8 cellular contexts compared by ENCODE assay signal in the genomic region with DNA sequence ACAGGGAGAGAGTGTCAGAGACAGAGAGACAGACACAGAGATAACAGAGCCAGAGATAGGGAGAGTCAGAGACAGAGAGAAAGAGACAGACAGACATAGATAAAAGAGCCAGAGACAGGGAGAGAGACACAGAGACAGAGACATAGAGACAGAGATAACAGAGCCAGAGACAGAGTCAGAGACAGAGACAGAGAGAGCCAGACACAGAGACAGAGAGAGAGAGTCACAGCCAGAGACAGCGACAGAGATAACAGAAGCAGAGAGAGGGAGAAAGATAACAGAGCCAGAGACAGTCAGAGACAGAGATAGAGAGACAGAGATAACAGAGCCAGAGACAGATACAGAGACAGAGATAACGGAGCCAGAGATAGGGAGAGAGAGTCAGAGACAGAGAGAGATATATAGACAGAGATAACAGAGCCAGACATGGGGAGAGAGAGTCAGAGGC. TPM values are rescaled to one million over a fixed set of nuclear protein-coding genes. Genes with fewer than 3 reads are reported as not detected.
DNase-seq lines count a peak whose midpoint lies in the region; TF ChIP-seq lines count a peak whose summit lies in the region.

No MANE protein-coding gene starts in this region.

- H3K27ac ChIP-seq in DOHH2 (ENCODE audit: low read depth, low read length), result peak overlapping the region; percentile 93
- H3K27ac ChIP-seq in OCI-LY1 (ENCODE audit: low read depth, low read length, poor library complexity, severe bottlenecking), result peak overlapping the region; percentile 98

- H3K4me1 ChIP-seq in DOHH2 (ENCODE audit: control insufficient read depth, low read length) (peaks cover 50% of the 10 kb centered on the region), OCI-LY1 (ENCODE audit: insufficient read depth, low read length, severe bottlenecking) (peaks cover 51% of the 10 kb centered on the region), endocrine pancreas (ENCODE audit: control insufficient read depth, insufficient read depth, low read length) (no peaks in the 10 kb centered on the region)

- H3K4me2 ChIP-seq in DOHH2 (ENCODE audit: low read length) (peak overlapping the region; percentile 87), OCI-LY1 (ENCODE audit: low read length) (peak overlapping the region; percentile 95)

- H3K36me3 ChIP-seq in DOHH2 (ENCODE audit: control insufficient read depth, low read length) (peaks cover 32% of the 10 kb centered on the region), OCI-LY1 (ENCODE audit: insufficient read depth, low read length) (peaks cover 31% of the 10 kb centered on the region), endocrine pancreas (ENCODE audit: control insufficient read depth, insufficient read depth, low read length) (no peaks in the 10 kb centered on the region)

- H3K4me1 Mint-ChIP-seq in progenitor cell of endocrine pancreas (ENCODE audit: low read depth), result peaks cover 10% of the 10 kb centered on the region

- no peaks in the 10 kb centered on the region for H3K9me3 Mint-ChIP-seq in progenitor cell of endocrine pancreas (ENCODE audit: low read depth)

- H3K9me3 ChIP-seq in DOHH2 (ENCODE audit: control insufficient read depth, insufficient read depth, low read length) (no peaks in the 10 kb centered on the region), OCI-LY1 (ENCODE audit: low read length) (no peaks in the 10 kb centered on the region), endocrine pancreas (ENCODE audit: control insufficient read depth, low read length) (no peaks in the 10 kb centered on the region)

- H3K9ac ChIP-seq in OCI-LY1 (ENCODE audit: low read length) (peak overlapping the region; percentile 99), endocrine pancreas (ENCODE audit: control insufficient read depth, insufficient read depth, low read length) (no peak overlapping the region)

- H3K36me3 Mint-ChIP-seq in progenitor cell of endocrine pancreas (ENCODE audit: insufficient read depth), result no peaks in the 10 kb centered on the region

- H3K4me3 ChIP-seq in DOHH2 (ENCODE audit: low read length) (peak overlapping the region; percentile 94), OCI-LY1 (ENCODE audit: low read depth, low read length, poor library complexity, severe bottlenecking) (peak overlapping the region; percentile 100), endocrine pancreas (ENCODE audit: control insufficient read depth, insufficient read depth, low read length) (peak overlapping the region; percentile 32)

- H3F3A ChIP-seq in DOHH2 (ENCODE audit: control insufficient read depth, insufficient read depth) (peaks cover 32% of the 10 kb centered on the region), OCI-LY1 (ENCODE audit: insufficient read depth, low read length) (peaks cover 6% of the 10 kb centered on the region)

- TF ChIP-seq CTCF in DOHH2 (IDR thresholded peaks at IDR 0.05; ENCODE audit: low read depth, low read length, poor library complexity, severe bottlenecking) (no peak), OCI-LY1 (IDR thresholded peaks at IDR 0.05; ENCODE audit: low read length) (no peak), progenitor cell of endocrine pancreas (IDR thresholded peaks at IDR 0.05; ENCODE audit: unreplicated experiment) (no peak)

- H3K27me3 Mint-ChIP-seq in progenitor cell of endocrine pancreas, result peaks cover 58% of the 10 kb centered on the region

- H3K79me2 ChIP-seq in DOHH2 (ENCODE audit: control insufficient read depth, low read length), result peaks cover 45% of the 10 kb centered on the region
- H3K79me2 ChIP-seq in OCI-LY1 (ENCODE audit: insufficient read depth, low read length), result peaks cover 20% of the 10 kb centered on the region

- no peak overlapping the region for H2AFZ ChIP-seq in OCI-LY1 (ENCODE audit: low read length)

- H3K27ac Mint-ChIP-seq in progenitor cell of endocrine pancreas, result no peak overlapping the region

- H3K9me2 ChIP-seq in DOHH2 (replicated peaks; ENCODE audit: control insufficient read depth, low read length) (no peaks in the 10 kb centered on the region), OCI-LY1 (ENCODE audit: low read depth, low read length) (no peaks in the 10 kb centered on the region)

- peak overlapping the region; percentile 73 for H3K4me3 Mint-ChIP-seq in progenitor cell of endocrine pancreas (ENCODE audit: low read depth)

- DNase-seq in progenitor cell of endocrine pancreas (ENCODE audit: low spot score, unreplicated experiment), result no peak
- no peak for DNase-seq in COR-L47 (lab: John Stamatoyannopoulos, UW)
- no peak for DNase-seq in activated effector memory CD4-positive, alpha-beta T cell treated with Interleukin-2 at 50 U/mL for 16 hours
- DNase-seq in kidney tubule cell (ENCODE audit: low spot score), result no peak
- no peak for DNase-seq in kidney glomerular epithelial cell (lab: John Stamatoyannopoulos, UW)

- peaks cover 9% of the 10 kb centered on the region; the same call in 1 of the 2 replicates for H4K20me1 ChIP-seq in DOHH2 (ENCODE audit: control insufficient read depth, insufficient read depth, low read depth, low read length)
- H4K20me1 ChIP-seq in OCI-LY1 (ENCODE audit: insufficient read depth, low read length), result no peaks in the 10 kb centered on the region

- H3K27me3 ChIP-seq in DOHH2 (ENCODE audit: control insufficient read depth, low read length) (no peaks in the 10 kb centered on the region), OCI-LY1 (ENCODE audit: insufficient read depth, low read length) (no peaks in the 10 kb centered on the region), endocrine pancreas (ENCODE audit: control insufficient read depth, insufficient read depth, low read length) (peaks cover 9% of the 10 kb centered on the region)

RNA-seq across cellular contexts. Expression of gene TNFSF9, which starts 0.9 kb away (rescaled TPM):
- total RNA-seq in progenitor cell of endocrine pancreas, result 0.53 TPM in 1 of 2 replicates, not detected in the other

RNA-seq across cellular contexts. Expression of gene TUBB4A, which starts 27.9 kb away (rescaled TPM):
- 41.7 and 43.4 TPM in 2 replicates for total RNA-seq in progenitor cell of endocrine pancreas

RNA-seq across cellular contexts. Expression of gene DENND1C, which starts 48.4 kb away (rescaled TPM):
- total RNA-seq in progenitor cell of endocrine pancreas, result 0.47 and 0.67 TPM in 2 replicates

Comparison
In these comparisons a context has a peak if more than half of its experiments do, and no peak if none do; other contexts are left out.
1. H3K4me3 ChIP-seq: peak in every context shown above with its lines; median percentile 100 in OCI-LY1; 94 in DOHH2; 32 in endocrine pancreas.